ENCODE assay signal across 9 cellular contexts in genomic region chr11:8809185-8809584, GRCh38.
A peak's percentile ranks its signal among the peaks of the same experiment; 100 is the strongest.
DNase-seq lines count a peak whose midpoint lies in the region; ATAC-seq and TF ChIP-seq lines count a peak whose summit lies in the region.
"Had no signal": no experiment of that assay in that cellular context is flagged by ENCODE, and none has a peak within 500 bp of the region (broad histone marks: within the 10 kb centered on the region; RNA-seq: fewer than 3 reads in every experiment).

No MANE protein-coding gene starts in this region.

- H3K9me3 ChIP-seq in right cardiac atrium (ENCODE audit: control insufficient read depth, low read length) (no peaks in the 10 kb centered on the region), sigmoid colon (no peaks in the 10 kb centered on the region)

- DNase-seq in G401 (ENCODE audit: low spot score): peak; percentile 35
- peak; percentile 42 for DNase-seq in astrocyte of the hippocampus (ENCODE audit: low read depth, low spot score)
- DNase-seq in right cardiac atrium: no peak
- no peak for DNase-seq in sigmoid colon
- DNase-seq in stimulated activated naive CD4-positive, alpha-beta T cell (lab: John Stamatoyannopoulos, UW): no peak
- DNase-seq in SIG-M5 (lab: John Stamatoyannopoulos, UW): no peak
- no peak for DNase-seq in activated CD8-positive, alpha-beta memory T cell treated with anti-CD3 and anti-CD28 coated beads, Interleukin-2, amount 50 U/mL, for 4 hours

- TF ChIP-seq EP300 in sigmoid colon (IDR thresholded peaks at IDR 0.05): no peak

- H3K4me1 ChIP-seq in right cardiac atrium (ENCODE audit: control insufficient read depth, insufficient read depth, low read length) (peaks cover 20% of the 10 kb centered on the region), sigmoid colon (peaks cover 0 to 78% (median 70%) of the 10 kb centered on the region in 4 donors)

- in situ Hi-C loops in G401 (cut with HindIII; ENCODE audit: low sequenced_read_pairs): no loop called here

- no peaks in the 10 kb centered on the region for H3K36me3 ChIP-seq in sigmoid colon

- no peaks in the 10 kb centered on the region for H3K27me3 ChIP-seq in right cardiac atrium (ENCODE audit: control insufficient read depth, insufficient read depth)
- no peaks in the 10 kb centered on the region for H3K27me3 ChIP-seq in sigmoid colon

- H3K27ac ChIP-seq in right cardiac atrium (ENCODE audit: low read length) (peak overlapping the region; percentile 96), sigmoid colon (peak overlapping the region; percentile 91 to 97 (median 96))
- H3K27ac ChIP-seq: KMS-11 had no signal

- TF ChIP-seq CTCF in sigmoid colon (IDR thresholded peaks at IDR 0.05): no peak

- no peak for TF ChIP-seq POLR2A in sigmoid colon (IDR thresholded peaks at IDR 0.05)

- ATAC-seq in right cardiac atrium: no peak
- no peak for ATAC-seq in GM21619 (IDR thresholded peaks at IDR 0.05; ENCODE audit: unreplicated experiment)

- intact Hi-C loops in right cardiac atrium (cut with DNase I) (loop anchor here in 2 of 4 donors (5.0 to 10.0 kb wide), 2 partner anchors 104 to 122 kb away; no protein-coding TSS in a partner anchor), sigmoid colon (cut with DNase I) (loop anchor here (5.0 kb wide), 1 partner anchor 47 kb away; no protein-coding TSS in a partner anchor)

- WGBS in right cardiac atrium: 38% methylated on average over 4 of the region's 4 CpGs
- WGBS in sigmoid colon, 2 donors: 64 to 65% methylated on average over 4 of the region's 4 CpGs

- H3K4me3 ChIP-seq in right cardiac atrium (ENCODE audit: low read length) (peak overlapping the region; percentile 73), sigmoid colon (peak overlapping the region; percentile 58 to 83 (median 70))

Comparison
In these comparisons a context has a peak if more than half of its experiments do, and no peak if none do; other contexts are left out.
1. DNase-seq: peak in G401 (single experiment) and astrocyte of the hippocampus (single experiment); none in right cardiac atrium (0 of 3), sigmoid colon (single experiment), stimulated activated naive CD4-positive, alpha-beta T cell (0 of 6), SIG-M5 (single experiment) and activated CD8-positive, alpha-beta memory T cell treated with anti-CD3 and anti-CD28 coated beads, Interleukin-2, amount 50 U/mL, for 4 hours (single experiment).